Comparison of ENCODE assay signal across 2 cellular contexts in genomic region chr9:128344931-128345605, GRCh38.
TF ChIP-seq lines count a peak whose summit lies in the region.

No MANE protein-coding gene starts in this region.

TF ChIP-seq in IMR-90, 13 proteins besides CTCF, POLR2A, EP300 and RAD21:
- TF ChIP-seq MAZ (IDR thresholded peaks at IDR 0.05; ENCODE audit: borderline replicate concordance, low read depth, low read length) = no peak
- TF ChIP-seq MAFK (IDR thresholded peaks at IDR 0.05; ENCODE audit: low read depth, low read length) = no peak
- TF ChIP-seq FOS (IDR thresholded peaks at IDR 0.05; ENCODE audit: low read depth, low read length) = no peak
- TF ChIP-seq USF2 (IDR thresholded peaks at IDR 0.05; ENCODE audit: low read depth, low read length) = no peak
- no peak for TF ChIP-seq RCOR1 (IDR thresholded peaks at IDR 0.05; ENCODE audit: insufficient replicate concordance, low read length)
- no peak for TF ChIP-seq ELK1 (IDR thresholded peaks at IDR 0.05; ENCODE audit: borderline replicate concordance, low read depth, low read length)
- TF ChIP-seq NFE2L2 (IDR thresholded peaks at IDR 0.05; ENCODE audit: low read depth, low read length) = no peak
- TF ChIP-seq SMC3 (IDR thresholded peaks at IDR 0.05; ENCODE audit: low read depth, low read length) = no peak
- no peak for TF ChIP-seq CHD1 (IDR thresholded peaks at IDR 0.05; ENCODE audit: low read depth, low read length)
- TF ChIP-seq RFX5 (IDR thresholded peaks at IDR 0.05; ENCODE audit: low read depth, low read length) = no peak
- TF ChIP-seq BHLHE40 (IDR thresholded peaks at IDR 0.05; ENCODE audit: low read depth, low read length) = no peak
- no peak for TF ChIP-seq CEBPB (IDR thresholded peaks at IDR 0.05; ENCODE audit: low read depth, low read length)
- TF ChIP-seq MXI1 (IDR thresholded peaks at IDR 0.05; ENCODE audit: borderline replicate concordance, low read depth, low read length) = no peak

TF ChIP-seq in H1, 55 proteins besides CTCF, POLR2A, EP300 and RAD21:
- TF ChIP-seq CTBP2 (IDR thresholded peaks at IDR 0.05; ENCODE audit: borderline replicate concordance, insufficient read depth, insufficient read length, low read length) (no peak), SRF (IDR thresholded peaks at IDR 0.05; ENCODE audit: low read depth, low read length) (no peak)
